ENCODE assay signal across 8 cellular contexts in the genomic region with DNA sequence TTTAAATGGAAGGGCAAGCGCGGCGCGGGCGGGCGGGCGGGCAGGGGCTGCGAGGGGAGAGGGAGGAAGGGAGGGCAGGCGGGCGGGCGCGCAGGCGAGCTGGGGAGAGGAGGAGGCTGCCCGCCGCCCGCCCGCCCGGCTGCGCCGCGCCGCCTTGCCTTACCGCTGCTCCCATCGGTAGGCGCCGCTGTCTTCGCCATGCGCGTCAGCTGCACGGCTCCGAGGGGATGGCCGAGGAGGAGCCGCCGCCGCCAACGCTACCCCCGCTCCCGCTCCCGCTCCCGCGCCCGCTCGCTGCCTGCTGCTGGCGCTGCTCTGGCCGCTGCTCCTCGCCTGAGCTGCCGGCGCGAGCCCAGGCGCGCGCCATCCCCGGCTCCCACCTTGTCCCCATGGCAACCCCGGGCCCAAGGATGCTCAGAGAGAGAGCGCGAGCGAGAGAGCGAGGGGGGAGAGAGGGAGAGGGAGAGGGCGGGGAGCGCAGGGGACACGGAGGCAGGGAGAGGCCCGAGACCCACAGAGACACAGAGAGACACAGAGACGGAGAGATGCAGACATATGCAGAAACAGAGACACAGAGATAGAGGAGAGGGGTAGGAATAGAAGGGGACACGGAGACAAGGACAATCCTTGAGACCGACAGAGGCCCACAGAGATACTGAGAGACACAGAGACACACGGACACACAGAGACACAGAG. TPM values are rescaled to one million over a fixed set of nuclear protein-coding genes. Genes with fewer than 3 reads are reported as not detected.
DNase-seq lines count a peak whose midpoint lies in the region; ATAC-seq, FAIRE-seq and TF ChIP-seq lines count a peak whose summit lies in the region.

No MANE protein-coding gene starts in this region.

- H2AFZ ChIP-seq in HCT116 (ENCODE audit: low read depth, low read length, poor library complexity, severe bottlenecking) (no peak overlapping the region), HepG2 (ENCODE audit: low read length) (no peak overlapping the region)

- RAD21 ChIA-PET in HCT116 (lab: Charles Lee; ENCODE audit: low non-redundant PET in 1 of 2, low total read pairs in 2 of 2, uncharacterized antibody in 2 of 2, unreplicated experiment in 2 of 2), result interaction anchor here in 1 of 2 experiments (0.6 kb wide), 1 partner anchor 103 kb away, joined by 3 read pairs; no protein-coding TSS in a partner anchor

- TF ChIP-seq RAD21 in HCT116 (IDR thresholded peaks at IDR 0.05; ENCODE audit: low read depth), result no peak
- 0 out of 2 replicates have a peak, but pooled peaks have one; percentile 11 for TF ChIP-seq RAD21 in HepG2 (CRISPR knock-in tag; IDR thresholded peaks at IDR 0.05)

- FAIRE-seq in HepG2 (lab: Jason Lieb, UNC), result no peak

- no peaks in the 10 kb centered on the region for H3K9me3 ChIP-seq in HCT116 (ENCODE audit: control insufficient read depth in 1 of 2, insufficient read depth in 1 of 2, low read depth in 1 of 2, low read length in 2 of 2)
- no peaks in the 10 kb centered on the region for H3K9me3 ChIP-seq in HepG2 (ENCODE audit: low read length)

- H3K9me2 ChIP-seq in HCT116 (ENCODE audit: insufficient read depth), result no peaks in the 10 kb centered on the region

- ATAC-seq in HCT116 (peak; percentile 97), HepG2 (peak; percentile 93)

- no peak overlapping the region for H3K9ac ChIP-seq in HCT116 (ENCODE audit: low read length)
- H3K9ac ChIP-seq in HepG2 (ENCODE audit: insufficient read depth, low read depth, low read length), result no peak overlapping the region

- H3K36me3 Mint-ChIP-seq in activated CD4-positive, alpha-beta T cell treated with anti-CD3 and anti-CD28 coated beads, Interleukin-2, amount 10 ng/mL, durations not matched to agents 7 days and 5 days (ENCODE audit: low read depth), result no peaks in the 10 kb centered on the region

- H3K4me1 Mint-ChIP-seq in activated CD4-positive, alpha-beta T cell treated with anti-CD3 and anti-CD28 coated beads, Interleukin-2, amount 10 ng/mL, durations not matched to agents 7 days and 5 days, result peaks cover 17% of the 10 kb centered on the region

- 16% methylated on average over 22 of the region's 66 CpGs for WGBS in HepG2 (ENCODE audit: low lambda C conversion rate)

- H3K4me3 Mint-ChIP-seq in activated CD4-positive, alpha-beta T cell treated with anti-CD3 and anti-CD28 coated beads, Interleukin-2, amount 10 ng/mL, durations not matched to agents 7 days and 5 days, result no peak overlapping the region

- no peak overlapping the region for H3K27ac Mint-ChIP-seq in activated CD4-positive, alpha-beta T cell treated with anti-CD3 and anti-CD28 coated beads, Interleukin-2, amount 10 ng/mL, durations not matched to agents 7 days and 5 days

- H3K36me3 ChIP-seq in BJ (ENCODE audit: control insufficient read depth, insufficient read depth, low read length) (no peaks in the 10 kb centered on the region), HCT116 (ENCODE audit: control insufficient read depth in 1 of 2, insufficient read depth in 2 of 2, low read length in 2 of 2) (no peaks in the 10 kb centered on the region), HepG2 (replicated peaks in 1 of 2; ENCODE audit: control insufficient read depth in 1 of 2, insufficient read depth in 2 of 2, low read length in 2 of 2) (no peaks in the 10 kb centered on the region)

- H3K4me2 ChIP-seq in HCT116 (ENCODE audit: low read length) (peak overlapping the region; percentile 70), HepG2 (ENCODE audit: low read depth, low read length) (no peak overlapping the region)

- no peak overlapping the region for H3K27ac ChIP-seq in HCT116 (ENCODE audit: low read depth, low read length)
- no peak overlapping the region for H3K27ac ChIP-seq in coronary artery
- H3K27ac ChIP-seq in HepG2 (ENCODE audit: extremely low read length, insufficient read depth, low read length), result no peak overlapping the region

- in situ Hi-C loops in HepG2 (cut with HindIII; ENCODE audit: extremely low pct_ligation_motif_present, low pct_unique_long_range_greater_than_20kb), result no loop called here

- TF ChIP-seq CTCF in BJ (IDR thresholded peaks at IDR 0.05; ENCODE audit: insufficient read depth, low read depth, low read length) (peak; percentile 37), HCT116 (IDR thresholded peaks at IDR 0.05 in 2 of 3, conservative IDR thresholded peaks at IDR 0.05 in 1 of 3; ENCODE audit: borderline replicate concordance in 1 of 3, insufficient read depth in 1 of 3, low read depth in 2 of 3, low read length in 2 of 3) (peak in 2 of 3 experiments; percentile 16 to 27; a peak in 3 of 6 replicates), coronary artery (IDR thresholded peaks at IDR 0.05) (peak; percentile 51), HepG2 (CRISPR knock-in tag; IDR thresholded peaks at IDR 0.05) (peak; percentile 61)

- CTCF ChIA-PET in BJ (lab: Yijun Ruan, JAX), result interaction anchor here (0.7 to 2.7 kb wide), 12 partner anchors 8 to 248 kb away, joined by 3 to 10 read pairs (median 4); no protein-coding TSS in a partner anchor
- CTCF ChIA-PET in HCT116 (lab: Charles Lee), result interaction anchor here (0.9 to 1.6 kb wide), 5 partner anchors 8 to 64 kb away, joined by 3 to 5 read pairs (median 3); partner anchors contain the start of gene POU2F2
- CTCF ChIA-PET in activated CD4-positive, alpha-beta T cell treated with anti-CD3 and anti-CD28 coated beads, Interleukin-2, amount 10 ng/mL, durations not matched to agents 7 days and 5 days (lab: Charles Lee), result interaction anchor here (0.8 to 2.3 kb wide), 6 partner anchors 8 to 69 kb away, joined by 3 to 15 read pairs (median 6); no protein-coding TSS in a partner anchor
- CTCF ChIA-PET in HepG2 (lab: Yijun Ruan, JAX; ENCODE audit: low intra/inter-chr PET ratio, low total read pairs), result no interaction called here

- TF ChIP-seq EP300 in HepG2 (IDR thresholded peaks at IDR 0.05; ENCODE audit: low read depth in 2 of 2, low read length in 2 of 2) (no peak), HepG2 (CRISPR knock-in tag; IDR thresholded peaks at IDR 0.05; ENCODE audit: borderline replicate concordance) (no peak)

- H3K27me3 Mint-ChIP-seq in activated CD4-positive, alpha-beta T cell treated with anti-CD3 and anti-CD28 coated beads, Interleukin-2, amount 10 ng/mL, durations not matched to agents 7 days and 5 days, result peaks cover 25% of the 10 kb centered on the region

- no peaks in the 10 kb centered on the region for H3K79me2 ChIP-seq in HCT116 (ENCODE audit: insufficient read depth, low read length)
- H3K79me2 ChIP-seq in HepG2 (ENCODE audit: insufficient read depth, low read length), result no peaks in the 10 kb centered on the region

- DNase-seq in BJ (ENCODE audit: low read depth), result no peak
- DNase-seq in HCT116 (ENCODE audit: low read depth, low spot score), result peak; percentile 18
- peak; percentile 55 for DNase-seq in NCI-H446 treated with DMSO at 0.1 percent for 48 hours (lab: John Stamatoyannopoulos, UW)
- peak; percentile 76 for DNase-seq in activated CD4-positive, alpha-beta T cell treated with anti-CD3 and anti-CD28 coated beads, Interleukin-2, amount 10 ng/mL, durations not matched to agents 7 days and 5 days
- peak; percentile 79 for DNase-seq in coronary artery (ENCODE audit: low spot score)
- peak; percentile 9 for DNase-seq in HepG2 (ENCODE audit: low spot score)
- DNase-seq in stimulated activated CD4-positive, alpha-beta T cell treated with anti-CD3 and anti-CD28 coated beads, Interleukin-2, amount 100 ng/mL, for 48 hours, result peak; percentile 61 to 70
- DNase-seq in NCI-H1048 (lab: John Stamatoyannopoulos, UW), result no peak

- no peaks in the 10 kb centered on the region for H4K20me1 ChIP-seq in HCT116 (ENCODE audit: insufficient read depth)
- no peaks in the 10 kb centered on the region for H4K20me1 ChIP-seq in HepG2 (ENCODE audit: insufficient read depth, low read length)

- H3K27me3 ChIP-seq in BJ (ENCODE audit: control insufficient read depth, insufficient read depth, low read length) (peaks cover 44% of the 10 kb centered on the region), HCT116 (ENCODE audit: insufficient read depth, low read length) (peaks cover 55% of the 10 kb centered on the region), HepG2 (ENCODE audit: control insufficient read depth in 1 of 2, insufficient read depth in 2 of 2, low read length in 2 of 2) (peaks cover 4 to 61% of the 10 kb centered on the region in 2 experiments; a peak in 4 of 5 replicates)

- intact Hi-C loops in HCT116 (cut with micrococcal nuclease), result no loop called here
- intact Hi-C loops in HepG2 (cut with micrococcal nuclease; ENCODE audit: unreplicated experiment), result no loop called here

- H3K9me3 Mint-ChIP-seq in activated CD4-positive, alpha-beta T cell treated with anti-CD3 and anti-CD28 coated beads, Interleukin-2, amount 10 ng/mL, durations not matched to agents 7 days and 5 days, result no peaks in the 10 kb centered on the region

- peaks cover 0 to 4% of the 10 kb centered on the region in 2 experiments; a peak in 2 of 4 replicates for H3K4me1 ChIP-seq in HCT116 (ENCODE audit: control insufficient read depth in 1 of 2, insufficient read depth in 2 of 2, low read length in 2 of 2)
- H3K4me1 ChIP-seq in HepG2 (ENCODE audit: insufficient read depth, low read length), result no peaks in the 10 kb centered on the region

- TF ChIP-seq POLR2A in HCT116 (IDR thresholded peaks at IDR 0.05; ENCODE audit: borderline replicate concordance, extremely low read depth, insufficient read depth, insufficient read length) (no peak), HepG2 (IDR thresholded peaks at IDR 0.05; ENCODE audit: insufficient read depth in 1 of 2, low read depth in 2 of 2, low read length in 2 of 2) (no peak)

- no TSS peak for BruUV-seq in HCT116 (replicated peaks; lab: Mats Ljungman, UMichigan)
- no TSS peak for BruUV-seq in HepG2 (replicated peaks; lab: Mats Ljungman, UMichigan)

- peak overlapping the region; percentile 42 for H3K4me3 ChIP-seq in BJ (ENCODE audit: low read depth, low read length)
- H3K4me3 ChIP-seq in HCT116 (replicated peaks in 1 of 2; ENCODE audit: low read depth in 1 of 2, low read length in 2 of 2), result 0 out of 4 replicates have a peak overlapping the region, but pooled peaks of 1 of the 2 experiments have one; percentile 11
- peak overlapping the region; percentile 67 for H3K4me3 ChIP-seq in coronary artery
- H3K4me3 ChIP-seq in HepG2 (replicated peaks in 1 of 3; ENCODE audit: insufficient read depth in 1 of 3, low read depth in 2 of 3, low read length in 3 of 3), result no peak overlapping the region

- POLR2A ChIA-PET in BJ (lab: Charles Lee) (interaction anchor here (0.6 kb wide), 1 partner anchor 102 kb away, joined by 3 read pairs; no protein-coding TSS in a partner anchor), HCT116 (lab: Charles Lee) (interaction anchor here (1.0 kb wide), 1 partner anchor 66 kb away, joined by 8 read pairs; no protein-coding TSS in a partner anchor), HepG2 (lab: Yijun Ruan, JAX) (no interaction called here)
- POLR2A ChIA-PET in activated CD4-positive, alpha-beta T cell treated with anti-CD3 and anti-CD28 coated beads, Interleukin-2, amount 10 ng/mL, durations not matched to agents 7 days and 5 days (lab: Charles Lee), result no interaction called here

RNA-seq across cellular contexts. Expression of gene DEDD2, which starts 40.3 kb away (rescaled TPM):
- 19.1 and 30.4 TPM in 2 replicates for polyA plus RNA-seq in BJ (2011; rRNA removed)
- polyA minus RNA-seq in BJ (2011; rRNA and poly(A)+ RNA removed), result 8.3 and 16.0 TPM in 2 replicates
- 32.7 TPM for total RNA-seq in HCT116 (2021; ENCODE audit: unreplicated experiment)
- polyA plus RNA-seq in HCT116 (2012), result 32.8 and 41.3 TPM in 2 replicates
- total RNA-seq in activated CD4-positive, alpha-beta T cell treated with anti-CD3 and anti-CD28 coated beads, Interleukin-2, amount 10 ng/mL, durations not matched to agents 7 days and 5 days, result 10 to 100 TPM; 37.2 to 42.4 TPM
- 14.7 and 19.2 TPM in 2 replicates for total RNA-seq in HepG2 (2016; rRNA removed; fragmentation: Illumina TruSeq; extraction: Trizol)
- 9.6 and 10.0 TPM in 2 replicates for total RNA-seq in HepG2 (2016; cell fraction: cytosol; rRNA removed; fragmentation: Illumina TruSeq; extraction: Trizol; ENCODE audit: low read depth)
- 16.1 and 18.5 TPM in 2 replicates for total RNA-seq in HepG2 (2016; cell fraction: insoluble cytoplasmic fraction; rRNA removed; fragmentation: Illumina TruSeq; extraction: Trizol)
- 27.2 and 29.6 TPM in 2 replicates for total RNA-seq in HepG2 (2016; cell fraction: membrane; rRNA removed; fragmentation: Illumina TruSeq; extraction: Trizol)
- 6.8 and 8.3 TPM in 2 replicates for total RNA-seq in HepG2 (2016; cell fraction: nucleus; rRNA removed; fragmentation: Illumina TruSeq; extraction: Trizol)
- polyA plus RNA-seq in HepG2 (2011; rRNA removed), result 24.7 and 26.1 TPM in 2 replicates
- 25.5 and 32.8 TPM in 2 replicates for polyA plus RNA-seq in HepG2 (2011; cell fraction: cytosol; rRNA removed)
- polyA plus RNA-seq in HepG2 (2011; cell fraction: nucleus; rRNA removed), result 26.7 and 26.8 TPM in 2 replicates
- polyA plus RNA-seq in HepG2 (2012), result 11.1 and 19.5 TPM in 2 replicates
- polyA plus RNA-seq in HepG2 (2016; cell fraction: cytosol; fragmentation: Illumina TruSeq; extraction: Trizol; ENCODE audit: low read depth), result 10.7 and 11.1 TPM in 2 replicates
- 19.2 and 19.5 TPM in 2 replicates for polyA plus RNA-seq in HepG2 (2016; cell fraction: insoluble cytoplasmic fraction; fragmentation: Illumina TruSeq; extraction: Trizol; ENCODE audit: low read depth)
- 23.2 and 25.7 TPM in 2 replicates for polyA plus RNA-seq in HepG2 (2016; cell fraction: membrane; fragmentation: Illumina TruSeq; extraction: Trizol; ENCODE audit: low read depth)
- 16.9 and 21.4 TPM in 2 replicates for polyA plus RNA-seq in HepG2 (2016; cell fraction: nucleus; fragmentation: Illumina TruSeq; extraction: Trizol; ENCODE audit: insufficient read depth, low read depth)
- 15.6 and 26.0 TPM in 2 replicates for polyA minus RNA-seq in HepG2 (2011; rRNA and poly(A)+ RNA removed; ENCODE audit: low replicate concordance)
- 6.8 and 8.3 TPM in 2 replicates for polyA minus RNA-seq in HepG2 (2011; cell fraction: cytosol; rRNA and poly(A)+ RNA removed)
- 5.0 and 7.2 TPM in 2 replicates for polyA minus RNA-seq in HepG2 (2011; cell fraction: nucleus; rRNA and poly(A)+ RNA removed)

RNA-seq across cellular contexts. Expression of gene ZNF526, which starts 43.0 kb away (rescaled TPM):
- polyA plus RNA-seq in BJ (2011; rRNA removed) (4.8 and 5.9 TPM in 2 replicates), HepG2 (2011; rRNA removed) (3.3 and 4.3 TPM in 2 replicates)
- 9.8 and 14.0 TPM in 2 replicates for polyA minus RNA-seq in BJ (2011; rRNA and poly(A)+ RNA removed)
- total RNA-seq in HCT116 (2021; ENCODE audit: unreplicated experiment) (13.1 TPM), HepG2 (2016; rRNA removed; fragmentation: Illumina TruSeq; extraction: Trizol) (8.4 and 8.5 TPM in 2 replicates)
- polyA plus RNA-seq in HCT116 (2012), result 7.1 TPM in 2 replicates
- 10 to 100 TPM; 18.0 to 18.5 TPM for total RNA-seq in activated CD4-positive, alpha-beta T cell treated with anti-CD3 and anti-CD28 coated beads, Interleukin-2, amount 10 ng/mL, durations not matched to agents 7 days and 5 days
- 3.2 and 4.1 TPM in 2 replicates for total RNA-seq in HepG2 (2016; cell fraction: cytosol; rRNA removed; fragmentation: Illumina TruSeq; extraction: Trizol; ENCODE audit: low read depth)
- 7.8 and 8.2 TPM in 2 replicates for total RNA-seq in HepG2 (2016; cell fraction: insoluble cytoplasmic fraction; rRNA removed; fragmentation: Illumina TruSeq; extraction: Trizol)
- total RNA-seq in HepG2 (2016; cell fraction: membrane; rRNA removed; fragmentation: Illumina TruSeq; extraction: Trizol), result 7.8 and 8.0 TPM in 2 replicates
- total RNA-seq in HepG2 (2016; cell fraction: nucleus; rRNA removed; fragmentation: Illumina TruSeq; extraction: Trizol), result 5.4 and 6.6 TPM in 2 replicates
- 1.6 and 1.7 TPM in 2 replicates for polyA plus RNA-seq in HepG2 (2011; cell fraction: cytosol; rRNA removed)
- 6.8 and 7.0 TPM in 2 replicates for polyA plus RNA-seq in HepG2 (2011; cell fraction: nucleus; rRNA removed)
- polyA plus RNA-seq in HepG2 (2012), result 4.9 and 5.8 TPM in 2 replicates
- polyA plus RNA-seq in HepG2 (2016; cell fraction: cytosol; fragmentation: Illumina TruSeq; extraction: Trizol; ENCODE audit: low read depth), result 0.61 and 0.84 TPM in 2 replicates
- polyA plus RNA-seq in HepG2 (2016; cell fraction: insoluble cytoplasmic fraction; fragmentation: Illumina TruSeq; extraction: Trizol; ENCODE audit: low read depth), result 3.0 and 6.6 TPM in 2 replicates
- 1.2 and 1.8 TPM in 2 replicates for polyA plus RNA-seq in HepG2 (2016; cell fraction: membrane; fragmentation: Illumina TruSeq; extraction: Trizol; ENCODE audit: low read depth)
- 4.9 and 6.7 TPM in 2 replicates for polyA plus RNA-seq in HepG2 (2016; cell fraction: nucleus; fragmentation: Illumina TruSeq; extraction: Trizol; ENCODE audit: insufficient read depth, low read depth)
- 12.7 and 19.4 TPM in 2 replicates for polyA minus RNA-seq in HepG2 (2011; rRNA and poly(A)+ RNA removed; ENCODE audit: low replicate concordance)
- 2.9 and 4.0 TPM in 2 replicates for polyA minus RNA-seq in HepG2 (2011; cell fraction: cytosol; rRNA and poly(A)+ RNA removed)
- 8.8 and 9.3 TPM in 2 replicates for polyA minus RNA-seq in HepG2 (2011; cell fraction: nucleus; rRNA and poly(A)+ RNA removed)

RNA-seq across cellular contexts. Expression of gene POU2F2, which starts 44.9 kb away (rescaled TPM):
- 1.8 and 2.2 TPM in 2 replicates for polyA plus RNA-seq in BJ (2011; rRNA removed)
- polyA minus RNA-seq in BJ (2011; rRNA and poly(A)+ RNA removed), result 1.1 and 1.5 TPM in 2 replicates
- total RNA-seq in HCT116 (2021; ENCODE audit: unreplicated experiment), result 0.89 TPM
- 0.44 and 0.56 TPM in 2 replicates for polyA plus RNA-seq in HCT116 (2012)
- total RNA-seq in activated CD4-positive, alpha-beta T cell treated with anti-CD3 and anti-CD28 coated beads, Interleukin-2, amount 10 ng/mL, durations not matched to agents 7 days and 5 days, result 10 to 100 TPM; 19.6 to 22.9 TPM
- total RNA-seq in HepG2 (2016; rRNA removed; fragmentation: Illumina TruSeq; extraction: Trizol), result 0.03 and 0.09 TPM in 2 replicates
- not detected in 2 replicates for total RNA-seq in HepG2 (2016; cell fraction: cytosol; rRNA removed; fragmentation: Illumina TruSeq; extraction: Trizol; ENCODE audit: low read depth)
- total RNA-seq in HepG2 (2016; cell fraction: insoluble cytoplasmic fraction; rRNA removed; fragmentation: Illumina TruSeq; extraction: Trizol), result 0.10 and 0.28 TPM in 2 replicates
- total RNA-seq in HepG2 (2016; cell fraction: membrane; rRNA removed; fragmentation: Illumina TruSeq; extraction: Trizol), result 0.06 TPM in 1 of 2 replicates, not detected in the other
- 0.22 TPM in 1 of 2 replicates, not detected in the other for total RNA-seq in HepG2 (2016; cell fraction: nucleus; rRNA removed; fragmentation: Illumina TruSeq; extraction: Trizol)
- 0.17 and 0.25 TPM in 2 replicates for polyA plus RNA-seq in HepG2 (2011; rRNA removed)
- 0.09 and 0.19 TPM in 2 replicates for polyA plus RNA-seq in HepG2 (2011; cell fraction: cytosol; rRNA removed)
- polyA plus RNA-seq in HepG2 (2011; cell fraction: nucleus; rRNA removed), result 1.3 TPM in 2 replicates
- polyA plus RNA-seq in HepG2 (2012), result 0.19 and 0.59 TPM in 2 replicates
- not detected in 2 replicates for polyA plus RNA-seq in HepG2 (2016; cell fraction: cytosol; fragmentation: Illumina TruSeq; extraction: Trizol; ENCODE audit: low read depth)
- polyA plus RNA-seq in HepG2 (2016; cell fraction: insoluble cytoplasmic fraction; fragmentation: Illumina TruSeq; extraction: Trizol; ENCODE audit: low read depth), result 0.19 and 0.27 TPM in 2 replicates
- not detected in 2 replicates for polyA plus RNA-seq in HepG2 (2016; cell fraction: membrane; fragmentation: Illumina TruSeq; extraction: Trizol; ENCODE audit: low read depth)
- 0.47 and 1.5 TPM in 2 replicates for polyA plus RNA-seq in HepG2 (2016; cell fraction: nucleus; fragmentation: Illumina TruSeq; extraction: Trizol; ENCODE audit: insufficient read depth, low read depth)
- polyA minus RNA-seq in HepG2 (2011; rRNA and poly(A)+ RNA removed; ENCODE audit: low replicate concordance), result 0.14 and 0.24 TPM in 2 replicates
- polyA minus RNA-seq in HepG2 (2011; cell fraction: cytosol; rRNA and poly(A)+ RNA removed), result not detected in 2 replicates
- polyA minus RNA-seq in HepG2 (2011; cell fraction: nucleus; rRNA and poly(A)+ RNA removed), result 0.64 and 0.87 TPM in 2 replicates

Comparison
In these comparisons a context has a peak if more than half of its experiments do, and no peak if none do; other contexts are left out.
1. DNase-seq: peak in HCT116 (single experiment), NCI-H446 treated with DMSO at 0.1 percent for 48 hours (single experiment), activated CD4-positive, alpha-beta T cell treated with anti-CD3 and anti-CD28 coated beads, Interleukin-2, amount 10 ng/mL, durations not matched to agents 7 days and 5 days (single experiment), coronary artery (single experiment), HepG2 (single experiment) and stimulated activated CD4-positive, alpha-beta T cell treated with anti-CD3 and anti-CD28 coated beads, Interleukin-2, amount 100 ng/mL, for 48 hours (2 of 2); none in BJ (single experiment) and NCI-H1048 (single experiment).
2. H3K4me3 ChIP-seq: peak in BJ (single experiment) and coronary artery (single experiment); none in HepG2 (0 of 3).
3. RNA of gene POU2F2, which starts 44.9 kb away (total RNA-seq): 19.6 to 22.9 TPM in activated CD4-positive, alpha-beta T cell treated with anti-CD3 and anti-CD28 coated beads, Interleukin-2, amount 10 ng/mL, durations not matched to agents 7 days and 5 days; 0.89 TPM in HCT116 (single experiment) and 0.03 to 0.28 TPM in HepG2; every median in the first group is over 10 times any median in the second.
4. POLR2A ChIA-PET loops: an anchor here in BJ (0.6 kb wide) and HCT116 (1.0 kb wide); none called in activated CD4-positive, alpha-beta T cell treated with anti-CD3 and anti-CD28 coated beads, Interleukin-2, amount 10 ng/mL, durations not matched to agents 7 days and 5 days and HepG2.
5. Peak in every context shown above with its lines, with median percentiles within 50 percentile points of each other: CTCF ChIP-seq.